Comparison of ENCODE assay signal across 1 cellular context in the genomic region with DNA sequence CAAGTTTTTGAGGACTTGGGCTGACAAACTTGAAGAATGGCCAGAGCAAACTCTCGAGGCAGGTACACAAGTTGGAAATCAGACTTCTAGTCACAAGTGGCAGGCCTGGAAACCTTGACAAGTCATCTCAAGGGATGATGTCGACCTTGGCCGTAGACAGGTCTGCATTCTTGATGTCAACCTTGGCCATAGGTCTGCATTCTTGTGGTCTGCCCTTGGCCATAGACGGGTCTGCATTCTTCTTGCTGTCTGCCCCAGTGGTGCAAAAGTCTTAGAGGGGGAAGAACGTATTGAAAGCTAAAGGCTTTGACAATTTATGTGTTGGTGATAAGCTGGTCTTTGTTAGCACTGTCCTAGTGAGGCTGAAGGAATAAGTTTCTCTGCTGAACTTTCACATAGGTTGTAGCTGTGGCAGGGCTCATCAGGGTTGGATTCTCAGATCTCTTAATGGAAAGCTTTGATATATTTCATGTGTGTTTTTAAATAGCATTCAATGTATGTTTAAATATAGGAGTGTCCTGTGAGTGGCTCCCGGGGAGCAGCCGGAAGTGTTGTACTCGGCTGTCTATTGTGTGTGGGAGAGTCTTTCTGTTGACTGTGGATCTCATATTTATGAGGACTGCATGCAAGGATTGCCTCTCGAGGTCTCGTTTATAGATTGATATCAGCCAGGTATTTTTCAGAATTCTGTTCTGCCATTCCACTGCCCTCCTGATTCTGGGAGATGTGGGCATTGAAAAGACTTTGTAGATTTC.
TF ChIP-seq lines count a peak whose summit lies in the region.

No MANE protein-coding gene starts in this region.

TF ChIP-seq in endothelial cell of umbilical vein, 7 proteins besides CTCF, POLR2A, EP300 and RAD21 (continued from another document):
- TF ChIP-seq FOS (IDR thresholded peaks at IDR 0.05; ENCODE audit: borderline replicate concordance, insufficient read depth, low read length): no peak
